In the genomic region with DNA sequence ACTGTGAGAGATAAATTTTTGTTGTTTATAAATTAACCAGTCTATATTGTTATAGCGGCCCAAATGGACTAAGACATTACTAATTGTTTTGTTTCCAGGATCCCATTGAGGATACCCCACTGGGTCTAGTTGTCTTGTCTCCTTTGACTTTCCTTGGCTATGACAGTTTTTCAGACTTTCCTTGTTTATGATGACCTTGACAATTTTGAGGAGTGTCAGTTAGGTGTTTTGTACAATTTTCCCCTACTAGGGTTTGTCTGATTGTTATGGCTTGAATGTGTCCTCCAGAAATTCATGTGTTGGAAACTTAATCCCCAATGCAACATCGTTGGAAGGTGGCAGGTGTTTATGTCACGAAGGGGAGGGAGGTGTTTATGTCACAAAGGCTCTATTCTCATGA, we compare ENCODE assay signal across 3 cellular contexts.
A peak's percentile ranks its signal among the peaks of the same experiment; 100 is the strongest.
TF ChIP-seq lines count a peak whose summit lies in the region.

No MANE protein-coding gene starts in this region.

TF ChIP-seq in A549, 52 proteins besides CTCF, POLR2A, EP300 and RAD21:
- TF ChIP-seq MAFK (IDR thresholded peaks at IDR 0.05; ENCODE audit: partially characterized antibody): peak; percentile 25
- no peak for TF ChIP-seq FOXS1 (CRISPR knock-in tag; IDR thresholded peaks at IDR 0.05)
- no peak for TF ChIP-seq HEYL (CRISPR knock-in tag; IDR thresholded peaks at IDR 0.05)

TF ChIP-seq in IMR-90, 13 proteins besides CTCF, POLR2A, EP300 and RAD21:
- TF ChIP-seq MAFK (IDR thresholded peaks at IDR 0.05; ENCODE audit: low read depth, low read length) (peak; percentile 43), RFX5 (IDR thresholded peaks at IDR 0.05; ENCODE audit: low read depth, low read length) (no peak), MAZ (IDR thresholded peaks at IDR 0.05; ENCODE audit: borderline replicate concordance, low read depth, low read length) (no peak)

TF ChIP-seq in H1, 55 proteins besides CTCF, POLR2A, EP300 and RAD21:
- TF ChIP-seq MAFK (IDR thresholded peaks at IDR 0.05; ENCODE audit: low read depth, low read length) (no peak), JUN (IDR thresholded peaks at IDR 0.05; ENCODE audit: low read depth, low read length) (no peak), CTBP2 (IDR thresholded peaks at IDR 0.05; ENCODE audit: borderline replicate concordance, insufficient read depth, insufficient read length, low read length) (no peak), BCL11A (IDR thresholded peaks at IDR 0.05; ENCODE audit: low read depth in 2 of 2, low read length in 2 of 2) (no peak), CHD1 (IDR thresholded peaks at IDR 0.05; ENCODE audit: low read depth, low read length) (no peak), SIN3A (conservative IDR thresholded peaks at IDR 0.05 in 1 of 2, IDR thresholded peaks at IDR 0.05 in 1 of 2; ENCODE audit: low read depth in 1 of 2, low read length in 2 of 2) (no peak), SRF (IDR thresholded peaks at IDR 0.05; ENCODE audit: low read depth, low read length) (no peak), SUZ12 (IDR thresholded peaks at IDR 0.05; ENCODE audit: low read length) (no peak), RNF2 (IDR thresholded peaks at IDR 0.05; ENCODE audit: borderline replicate concordance, low read depth, low read length, missing control alignments, poor library complexity, severe bottlenecking) (no peak), SP2 (IDR thresholded peaks at IDR 0.05; ENCODE audit: low read length) (no peak)
- TF ChIP-seq, protein P1, sequence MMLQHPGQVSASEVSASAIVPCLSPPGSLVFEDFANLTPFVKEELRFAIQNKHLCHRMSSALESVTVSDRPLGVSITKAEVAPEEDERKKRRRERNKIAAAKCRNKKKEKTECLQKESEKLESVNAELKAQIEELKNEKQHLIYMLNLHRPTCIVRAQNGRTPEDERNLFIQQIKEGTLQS (IDR thresholded peaks at IDR 0.05; ENCODE audit: insufficient read depth, low read depth, low read length): no peak
